22 cellular contexts compared by ENCODE assay signal in the genomic region with DNA sequence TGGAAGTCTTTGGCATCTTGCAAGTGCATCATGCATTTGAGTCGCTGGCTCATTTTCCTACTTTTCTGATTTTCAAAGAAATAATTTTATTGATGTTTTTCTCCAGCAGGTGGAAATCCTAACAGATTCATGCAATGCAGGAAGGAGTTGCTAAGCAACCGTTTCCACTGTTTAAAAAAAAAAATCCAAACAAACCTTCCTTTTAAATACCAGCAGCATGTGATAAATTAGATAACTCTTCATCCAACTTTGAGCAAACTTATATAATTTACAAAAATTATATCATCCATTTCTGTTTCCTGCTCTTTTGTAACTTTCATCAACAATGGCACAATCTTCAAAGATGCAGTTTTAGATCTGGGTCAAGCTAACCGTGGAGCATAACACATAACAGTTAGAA.
"Had no signal": no experiment of that assay in that cellular context is flagged by ENCODE, and none has a peak within 500 bp of the region (broad histone marks: within the 10 kb centered on the region; RNA-seq: fewer than 3 reads in every experiment).

No MANE protein-coding gene starts in this region.

- DNase-seq: activated B cell treated with CpG ODN at 0.5 μM for 24 hours; activated CD4-positive, alpha-beta T cell treated with anti-CD3 and anti-CD28 coated beads, Interleukin-2, amount 10 ng/mL, durations not matched to agents 24 days and 14 days; activated CD8-positive, alpha-beta memory T cell treated with anti-CD3 and anti-CD28 coated beads, Interleukin-2, amount 50 U/mL, for 48 hours; activated CD8-positive, alpha-beta T cell treated with anti-CD3 and anti-CD28 coated beads, Interleukin-2, amount 10 ng/mL, durations not matched to agents 7 days and 5 days; activated gamma-delta T cell treated with Interleukin-2 at 50 U/mL for 16 hours; activated T-cell treated with anti-CD3 and anti-CD28 coated beads, Interleukin-2, amount 50 U/mL, for 72 hours; amniotic stem cell; body of pancreas; central memory CD4-positive, alpha-beta T cell; effector memory CD4-positive, alpha-beta T cell; mucosa of descending colon; naive thymus-derived CD4-positive, alpha-beta T cell; stimulated activated CD4-positive, alpha-beta T cell treated with anti-CD3 and anti-CD28 coated beads, Interleukin-15, amount 100 ng/mL, for 24 hours; stimulated activated CD4-positive, alpha-beta T cell treated with anti-CD3 and anti-CD28 coated beads, Interleukin-4, amount 100 ng/mL, for 1 hour; stimulated activated naive B cell treated with anti-CD40 and anti-IgM and Interleukin-4, amounts not matched to agents 10 μg/mL and 1 μg/mL and 100 μg/mL, for 72 hours; T-helper 17 cell; tibial artery had no signal

- H3K27me3 ChIP-seq: body of pancreas, gastroesophageal sphincter, tibial artery, vagina had no signal

- H3K4me3 Mint-ChIP-seq: activated B cell treated with CpG ODN at 0.5 μM for 24 hours; activated CD4-positive, alpha-beta T cell treated with anti-CD3 and anti-CD28 coated beads, Interleukin-2, amount 10 ng/mL, durations not matched to agents 24 days and 14 days; activated CD8-positive, alpha-beta T cell treated with anti-CD3 and anti-CD28 coated beads, Interleukin-2, amount 10 ng/mL, durations not matched to agents 7 days and 5 days; activated naive CD8-positive, alpha-beta T cell; activated T-cell treated with anti-CD3 and anti-CD28 coated beads, Interleukin-2, amount 50 U/mL, for 72 hours; naive thymus-derived CD4-positive, alpha-beta T cell; stimulated activated naive B cell treated with anti-CD40 and anti-IgM and Interleukin-4, amounts not matched to agents 10 μg/mL and 1 μg/mL and 100 μg/mL, for 72 hours; T-helper 17 cell had no signal

- H3K4me1 Mint-ChIP-seq: activated B cell treated with CpG ODN at 0.5 μM for 24 hours; activated CD4-positive, alpha-beta T cell treated with anti-CD3 and anti-CD28 coated beads, Interleukin-2, amount 10 ng/mL, durations not matched to agents 24 days and 14 days; naive thymus-derived CD4-positive, alpha-beta T cell; stimulated activated naive B cell treated with anti-CD40 and anti-IgM and Interleukin-4, amounts not matched to agents 10 μg/mL and 1 μg/mL and 100 μg/mL, for 72 hours; T-helper 17 cell had no signal

- H3K9me3 ChIP-seq: body of pancreas, gastroesophageal sphincter, mucosa of descending colon, tibial artery, vagina had no signal

- H3K36me3 ChIP-seq: gastroesophageal sphincter, tibial artery, vagina had no signal

- H3K27ac ChIP-seq: body of pancreas, coronary artery, gastroesophageal sphincter, tibial artery, vagina had no signal

- H3K36me3 Mint-ChIP-seq: activated naive CD8-positive, alpha-beta T cell; naive thymus-derived CD4-positive, alpha-beta T cell; stimulated activated naive B cell treated with anti-CD40 and anti-IgM and Interleukin-4, amounts not matched to agents 10 μg/mL and 1 μg/mL and 100 μg/mL, for 72 hours had no signal

- H3K9me3 Mint-ChIP-seq: activated B cell treated with CpG ODN at 0.5 μM for 24 hours; activated CD4-positive, alpha-beta T cell treated with anti-CD3 and anti-CD28 coated beads, Interleukin-2, amount 10 ng/mL, durations not matched to agents 24 days and 14 days; activated T-cell treated with anti-CD3 and anti-CD28 coated beads, Interleukin-2, amount 50 U/mL, for 72 hours had no signal

- H3K27me3 Mint-ChIP-seq: activated B cell treated with CpG ODN at 0.5 μM for 24 hours; activated CD4-positive, alpha-beta T cell treated with anti-CD3 and anti-CD28 coated beads, Interleukin-2, amount 10 ng/mL, durations not matched to agents 24 days and 14 days; activated naive CD8-positive, alpha-beta T cell had no signal

- ATAC-seq: activated CD8-positive, alpha-beta T cell treated with anti-CD3 and anti-CD28 coated beads, Interleukin-2, amount 10 ng/mL, durations not matched to agents 7 days and 5 days; activated T-cell treated with anti-CD3 and anti-CD28 coated beads, Interleukin-2, amount 50 U/mL, for 72 hours; body of pancreas; gastroesophageal sphincter; mucosa of descending colon; naive thymus-derived CD4-positive, alpha-beta T cell; stimulated activated naive B cell treated with anti-CD40 and anti-IgM and Interleukin-4, amounts not matched to agents 10 μg/mL and 1 μg/mL and 100 μg/mL, for 72 hours; T-helper 17 cell had no signal

- H3K4me3 ChIP-seq: body of pancreas, coronary artery, gastroesophageal sphincter, lung, mucosa of descending colon, tibial artery, vagina had no signal

- H3K27ac Mint-ChIP-seq: activated B cell treated with CpG ODN at 0.5 μM for 24 hours; activated CD4-positive, alpha-beta T cell treated with anti-CD3 and anti-CD28 coated beads, Interleukin-2, amount 10 ng/mL, durations not matched to agents 24 days and 14 days; activated CD8-positive, alpha-beta T cell treated with anti-CD3 and anti-CD28 coated beads, Interleukin-2, amount 10 ng/mL, durations not matched to agents 7 days and 5 days; activated naive CD8-positive, alpha-beta T cell; activated T-cell treated with anti-CD3 and anti-CD28 coated beads, Interleukin-2, amount 50 U/mL, for 72 hours; naive thymus-derived CD4-positive, alpha-beta T cell; stimulated activated naive B cell treated with anti-CD40 and anti-IgM and Interleukin-4, amounts not matched to agents 10 μg/mL and 1 μg/mL and 100 μg/mL, for 72 hours; T-helper 17 cell had no signal

- H3K4me1 ChIP-seq: body of pancreas, tibial artery had no signal
